Comparison of ENCODE assay signal across 13 cellular contexts in the genomic region with DNA sequence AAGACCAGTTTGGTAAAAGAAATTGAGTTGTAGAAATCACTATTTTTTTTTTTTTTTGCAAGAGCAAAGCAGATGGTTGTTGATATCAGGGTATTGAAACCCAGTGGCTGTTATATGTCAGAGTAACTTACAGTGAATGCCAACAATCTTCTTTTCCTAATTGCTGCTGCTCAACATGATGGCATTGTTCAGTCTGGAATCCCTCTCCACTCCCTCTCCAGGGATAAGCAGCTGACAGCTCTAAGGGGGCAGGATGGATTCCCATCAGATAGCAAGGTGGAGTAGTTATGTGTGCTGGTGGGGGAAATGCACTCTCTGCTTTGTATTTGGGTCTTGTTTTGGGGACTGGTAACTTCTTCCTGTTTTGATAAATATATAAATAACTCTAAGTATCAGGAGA.
"Had no signal": no experiment of that assay in that cellular context is flagged by ENCODE, and none has a peak within 500 bp of the region (broad histone marks: within the 10 kb centered on the region; RNA-seq: fewer than 3 reads in every experiment).

No MANE protein-coding gene starts in this region.

- H3K4me3 Mint-ChIP-seq: activated CD4-positive, alpha-beta memory T cell treated with anti-CD3 and anti-CD28 coated beads for 36 hours; activated T-helper 1 cell treated with anti-CD3 and anti-CD28 coated beads, Interleukin-12 subunit alpha, Interleukin-12 subunit beta, Interleukin-2, Interleukin-4 antibody, amounts not matched to agents 30 ng/mL and 10 ng/mL and 1 ng/mL, durations not matched to agents 14 hours and 24 hours and 36 hours; nephron had no signal

- FAIRE-seq: endothelial cell of umbilical vein, urothelium cell line had no signal

- H3K27ac Mint-ChIP-seq: activated CD4-positive, alpha-beta memory T cell treated with anti-CD3 and anti-CD28 coated beads for 36 hours; activated T-helper 1 cell treated with anti-CD3 and anti-CD28 coated beads, Interleukin-12 subunit alpha, Interleukin-12 subunit beta, Interleukin-2, Interleukin-4 antibody, amounts not matched to agents 30 ng/mL and 10 ng/mL and 1 ng/mL, durations not matched to agents 14 hours and 24 hours and 36 hours; nephron had no signal

- DNase-seq: activated CD4-positive, alpha-beta memory T cell treated with anti-CD3 and anti-CD28 coated beads for 36 hours; activated naive CD4-positive, alpha-beta T cell; foreskin keratinocyte; head of caudate nucleus; islet precursor cell; left lung; mesenchymal stem cell; ovary; T-helper 9 cell had no signal

- H3K27me3 Mint-ChIP-seq: activated CD4-positive, alpha-beta memory T cell treated with anti-CD3 and anti-CD28 coated beads for 36 hours had no signal

- H3K36me3 Mint-ChIP-seq: activated CD4-positive, alpha-beta memory T cell treated with anti-CD3 and anti-CD28 coated beads for 36 hours had no signal

- H3K9me3 Mint-ChIP-seq: activated CD4-positive, alpha-beta memory T cell treated with anti-CD3 and anti-CD28 coated beads for 36 hours; activated T-helper 1 cell treated with anti-CD3 and anti-CD28 coated beads, Interleukin-12 subunit alpha, Interleukin-12 subunit beta, Interleukin-2, Interleukin-4 antibody, amounts not matched to agents 30 ng/mL and 10 ng/mL and 1 ng/mL, durations not matched to agents 14 hours and 24 hours and 36 hours had no signal

- ATAC-seq: foreskin keratinocyte, left lung had no signal
